In genomic region chr2:47217277-47217676, GRCh38 we compare ENCODE assay signal across 1 cellular context.
TF ChIP-seq lines count a peak whose summit lies in the region.

No MANE protein-coding gene starts in this region.

TF ChIP-seq in IMR-90, 13 proteins besides CTCF, POLR2A, EP300 and RAD21:
- no peak for TF ChIP-seq RCOR1 (IDR thresholded peaks at IDR 0.05; ENCODE audit: insufficient replicate concordance, low read length)
- no peak for TF ChIP-seq NFE2L2 (IDR thresholded peaks at IDR 0.05; ENCODE audit: low read depth, low read length)
- no peak for TF ChIP-seq MAZ (IDR thresholded peaks at IDR 0.05; ENCODE audit: borderline replicate concordance, low read depth, low read length)
- TF ChIP-seq BHLHE40 (IDR thresholded peaks at IDR 0.05; ENCODE audit: low read depth, low read length), result no peak
- no peak for TF ChIP-seq CEBPB (IDR thresholded peaks at IDR 0.05; ENCODE audit: low read depth, low read length)
- no peak for TF ChIP-seq ELK1 (IDR thresholded peaks at IDR 0.05; ENCODE audit: borderline replicate concordance, low read depth, low read length)
- TF ChIP-seq RFX5 (IDR thresholded peaks at IDR 0.05; ENCODE audit: low read depth, low read length), result no peak
- no peak for TF ChIP-seq SMC3 (IDR thresholded peaks at IDR 0.05; ENCODE audit: low read depth, low read length)
- TF ChIP-seq FOS (IDR thresholded peaks at IDR 0.05; ENCODE audit: low read depth, low read length), result no peak
- TF ChIP-seq MXI1 (IDR thresholded peaks at IDR 0.05; ENCODE audit: borderline replicate concordance, low read depth, low read length), result no peak
- TF ChIP-seq CHD1 (IDR thresholded peaks at IDR 0.05; ENCODE audit: low read depth, low read length), result no peak
